In the genomic region with DNA sequence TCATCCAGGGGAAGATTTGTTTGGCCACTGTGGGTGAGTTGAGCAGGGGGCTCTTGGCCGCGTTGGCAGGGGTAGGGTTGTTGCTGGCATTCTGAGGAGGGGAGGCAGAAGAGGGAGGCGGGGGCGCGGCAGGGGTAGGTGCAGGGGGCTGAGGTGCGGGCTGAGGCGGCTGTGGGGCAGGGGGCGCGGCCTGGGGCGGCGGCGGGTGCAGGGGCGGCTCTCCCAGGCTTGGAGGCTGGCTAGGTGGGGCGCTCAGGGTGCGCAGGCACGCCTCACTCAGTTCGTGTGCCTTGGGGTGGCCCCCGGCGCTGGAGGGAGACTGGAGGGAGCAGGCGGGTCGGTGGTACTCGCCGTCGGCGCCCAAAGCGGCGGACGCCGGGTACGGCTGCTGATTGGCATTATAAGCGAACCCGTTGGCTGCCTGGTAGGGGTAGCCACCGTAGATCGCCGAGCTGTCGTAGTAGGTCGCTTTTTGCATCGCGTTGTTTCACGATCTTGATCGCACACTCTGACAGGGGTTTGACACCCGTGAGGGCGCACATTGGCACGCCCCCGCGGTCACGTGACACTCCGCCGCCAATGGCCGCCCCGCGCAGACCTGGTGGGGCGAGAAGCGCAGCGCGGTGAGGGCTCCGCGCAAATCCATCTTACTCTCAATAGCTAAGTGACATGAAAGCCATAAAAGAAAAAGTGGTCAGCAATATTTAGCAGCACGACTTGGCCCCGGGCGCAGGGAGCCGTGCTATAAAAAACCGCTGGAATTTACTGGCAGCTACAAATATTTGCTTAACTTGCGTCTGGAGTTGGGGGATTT, we compare ENCODE assay signal across 9 cellular contexts. TPM values are rescaled to one million over a fixed set of nuclear protein-coding genes. Genes with fewer than 3 reads are reported as not detected.
A peak's percentile ranks its signal among the peaks of the same experiment; 100 is the strongest.
DNase-seq lines count a peak whose midpoint lies in the region; ATAC-seq and TF ChIP-seq lines count a peak whose summit lies in the region.
"Had no signal": no experiment of that assay in that cellular context is flagged by ENCODE, and none has a peak within 500 bp of the region (broad histone marks: within the 10 kb centered on the region; RNA-seq: fewer than 3 reads in every experiment).

No MANE protein-coding gene starts in this region.

- no peak overlapping the region for H3K4me3 Mint-ChIP-seq in activated T-helper 17 cell treated with anti-CD3 and anti-CD28 coated beads, Interleukin-2, amount 50 U/mL, for 72 hours

- no peaks in the 10 kb centered on the region for H3K36me3 ChIP-seq in rectal smooth muscle tissue (ENCODE audit: control insufficient read depth, insufficient read depth, low read length)

- H3K27ac Mint-ChIP-seq in activated T-helper 17 cell treated with anti-CD3 and anti-CD28 coated beads, Interleukin-2, amount 50 U/mL, for 72 hours: no peak overlapping the region

- peak; percentile 95 for DNase-seq in Daoy (ENCODE audit: low read depth)
- peak; percentile 81 for DNase-seq in RWPE1 (ENCODE audit: low spot score)
- DNase-seq in glomerular visceral epithelial cell (ENCODE audit: extremely low spot score): peak; percentile 59
- DNase-seq in activated CD4-positive, CD25-positive, alpha-beta regulatory T cell (lab: John Stamatoyannopoulos, UW): no peak
- DNase-seq in GF-D8 (lab: John Stamatoyannopoulos, UW): no peak
- no peak for DNase-seq in amygdala (lab: John Stamatoyannopoulos, UW)
- DNase-seq: NCI-H2029 treated with DMSO at 0.1 percent for 48 hours had no signal

- POLR2A ChIA-PET in RWPE1 (lab: Yijun Ruan, JAX; ENCODE audit: low non-redundant PET): interaction anchor here (0.6 kb wide), 1 partner anchor 14 kb away, joined by 3 read pairs; no protein-coding TSS in a partner anchor

- CTCF ChIA-PET in RWPE1 (lab: Yijun Ruan, JAX): interaction anchor here (0.6 to 1.2 kb wide), 3 partner anchors 11 to 252 kb away, joined by 3 to 4 read pairs (median 4); no protein-coding TSS in a partner anchor

- H3K36me3 Mint-ChIP-seq in activated T-helper 17 cell treated with anti-CD3 and anti-CD28 coated beads, Interleukin-2, amount 50 U/mL, for 72 hours (ENCODE audit: low read depth): no peaks in the 10 kb centered on the region

- H3K9ac ChIP-seq in rectal smooth muscle tissue (ENCODE audit: low read length): no peak overlapping the region

- peaks cover 11% of the 10 kb centered on the region for H3K27me3 Mint-ChIP-seq in activated T-helper 17 cell treated with anti-CD3 and anti-CD28 coated beads, Interleukin-2, amount 50 U/mL, for 72 hours

- H3K27me3 ChIP-seq in rectal smooth muscle tissue (ENCODE audit: control insufficient read depth, insufficient read depth, low read length): no peaks in the 10 kb centered on the region

- peaks cover 36% of the 10 kb centered on the region for H3K4me1 ChIP-seq in rectal smooth muscle tissue (ENCODE audit: control insufficient read depth, insufficient read depth, low read length)

- no peak for ATAC-seq in activated T-helper 17 cell treated with anti-CD3 and anti-CD28 coated beads, Interleukin-2, amount 50 U/mL, for 72 hours (replicated peaks)

- H3K4me3 ChIP-seq in rectal smooth muscle tissue (ENCODE audit: low read length): peak overlapping the region; percentile 49

- H3K4me1 Mint-ChIP-seq in activated T-helper 17 cell treated with anti-CD3 and anti-CD28 coated beads, Interleukin-2, amount 50 U/mL, for 72 hours: peaks cover 4% of the 10 kb centered on the region

- no peaks in the 10 kb centered on the region for H3K9me3 Mint-ChIP-seq in activated T-helper 17 cell treated with anti-CD3 and anti-CD28 coated beads, Interleukin-2, amount 50 U/mL, for 72 hours

- H3K27ac ChIP-seq in RWPE1: peak overlapping the region; percentile 92
- H3K27ac ChIP-seq in rectal smooth muscle tissue (ENCODE audit: low read depth, low read length): peak overlapping the region; percentile 82

- no peak for TF ChIP-seq CTCF in RWPE1 (conservative IDR thresholded peaks at IDR 0.05; ENCODE audit: low read depth)

RNA-seq across cellular contexts. Expression of a gene that starts 7.9 kb away (rescaled TPM):
- total RNA-seq in Daoy (2014; rRNA removed; shearing (Covaris generic)): 11.4 and 12.1 TPM in 2 replicates
- total RNA-seq in activated T-helper 17 cell treated with anti-CD3 and anti-CD28 coated beads, Interleukin-2, amount 50 U/mL, for 72 hours: not detected

RNA-seq across cellular contexts. Expression of a gene that starts 14.6 kb away (rescaled TPM):
- total RNA-seq in Daoy (2014; rRNA removed; shearing (Covaris generic)): 5.5 and 6.4 TPM in 2 replicates
- total RNA-seq in activated T-helper 17 cell treated with anti-CD3 and anti-CD28 coated beads, Interleukin-2, amount 50 U/mL, for 72 hours: under 1 TPM in 1 of 2 donors, not detected in 1; 0.39 TPM

RNA-seq across cellular contexts. Expression of a gene that starts 20.2 kb away (rescaled TPM):
- total RNA-seq in Daoy (2014; rRNA removed; shearing (Covaris generic)): 4.1 and 6.7 TPM in 2 replicates
- total RNA-seq in activated T-helper 17 cell treated with anti-CD3 and anti-CD28 coated beads, Interleukin-2, amount 50 U/mL, for 72 hours: under 1 TPM in 1 of 2 donors, not detected in 1; 0.26 TPM

RNA-seq across cellular contexts. Expression of a gene that starts 33.1 kb away (rescaled TPM):
- 22.6 and 41.1 TPM in 2 replicates for total RNA-seq in Daoy (2014; rRNA removed; shearing (Covaris generic))
- not detected for total RNA-seq in activated T-helper 17 cell treated with anti-CD3 and anti-CD28 coated beads, Interleukin-2, amount 50 U/mL, for 72 hours

RNA-seq across cellular contexts. Expression of a gene that starts 37.2 kb away (rescaled TPM):
- 0.92 and 4.2 TPM in 2 replicates for total RNA-seq in Daoy (2014; rRNA removed; shearing (Covaris generic))
- total RNA-seq in activated T-helper 17 cell treated with anti-CD3 and anti-CD28 coated beads, Interleukin-2, amount 50 U/mL, for 72 hours: not detected

Comparison
In these comparisons a context has a peak if more than half of its experiments do, and no peak if none do; other contexts are left out.
1. DNase-seq: peak in Daoy (single experiment), RWPE1 (single experiment) and glomerular visceral epithelial cell (single experiment); none in activated CD4-positive, CD25-positive, alpha-beta regulatory T cell (0 of 4), GF-D8 (single experiment) and amygdala (0 of 56).
2. RNA of a gene that starts 7.9 kb away (total RNA-seq): 11.4 to 12.1 TPM in Daoy; not detected in activated T-helper 17 cell treated with anti-CD3 and anti-CD28 coated beads, Interleukin-2, amount 50 U/mL, for 72 hours; every median in the first group is over 10 times any median in the second.